ENCODE assay signal across 1 cellular context in genomic region chr3:16507540-16508241, GRCh38.
TF ChIP-seq lines count a peak whose summit lies in the region.

No MANE protein-coding gene starts in this region.

TF ChIP-seq in WTC11, 78 proteins besides CTCF, POLR2A, EP300 and RAD21 (continued from another document):
- TF ChIP-seq ELF4 (CRISPR knock-in tag; IDR thresholded peaks at IDR 0.05; ENCODE audit: low read depth): no peak
- no peak for TF ChIP-seq SP1 (CRISPR knock-in tag; conservative IDR thresholded peaks at IDR 0.05)
- no peak for TF ChIP-seq ZNF512 (CRISPR knock-in tag; IDR thresholded peaks at IDR 0.05; ENCODE audit: borderline replicate concordance)
- no peak for TF ChIP-seq ETV6 (CRISPR knock-in tag; IDR thresholded peaks at IDR 0.05)
- no peak for TF ChIP-seq MXD4 (CRISPR knock-in tag; IDR thresholded peaks at IDR 0.05; ENCODE audit: borderline replicate concordance)
- TF ChIP-seq AFF4 (CRISPR knock-in tag; IDR thresholded peaks at IDR 0.05; ENCODE audit: borderline replicate concordance): no peak
- TF ChIP-seq E2F5 (CRISPR knock-in tag; IDR thresholded peaks at IDR 0.05): no peak
- no peak for TF ChIP-seq PRDM15 (CRISPR knock-in tag; IDR thresholded peaks at IDR 0.05)
- TF ChIP-seq GRHL2 (CRISPR knock-in tag; IDR thresholded peaks at IDR 0.05; ENCODE audit: insufficient replicate concordance, severe bottlenecking): no peak
- TF ChIP-seq OVOL2 (CRISPR knock-in tag; IDR thresholded peaks at IDR 0.05; ENCODE audit: borderline replicate concordance): no peak
